Comparison of ENCODE assay signal across 15 cellular contexts in genomic region chr16:80985611-80986010, GRCh38.
"Had no signal": no experiment of that assay in that cellular context is flagged by ENCODE, and none has a peak within 500 bp of the region (broad histone marks: within the 10 kb centered on the region; RNA-seq: fewer than 3 reads in every experiment).

No MANE protein-coding gene starts in this region.

- H3K9me3 ChIP-seq: body of pancreas, tibial artery, vagina had no signal

- H3K9me3 Mint-ChIP-seq: activated naive CD4-positive, alpha-beta T cell treated with anti-CD3 and anti-CD28 coated beads, Interleukin-2, amount 50 U/mL, for 72 hours; neural progenitor cell had no signal

- H3K27me3 ChIP-seq: body of pancreas, neural progenitor cell, tibial artery, vagina had no signal

- ATAC-seq: activated naive CD4-positive, alpha-beta T cell treated with anti-CD3 and anti-CD28 coated beads, Interleukin-2, amount 50 U/mL, for 72 hours; body of pancreas had no signal

- H3K4me2 ChIP-seq: neural progenitor cell had no signal

- FAIRE-seq: colon had no signal

- H3K27ac ChIP-seq: body of pancreas, neural progenitor cell, tibial artery, vagina had no signal

- H3K4me3 ChIP-seq: body of pancreas, neural progenitor cell, tibial artery, vagina had no signal

- H3K4me1 ChIP-seq: tibial artery, vagina had no signal

- H3K9ac ChIP-seq: neural progenitor cell had no signal

- DNase-seq: activated CD4-positive, alpha-beta T cell treated with anti-CD3 and anti-CD28 coated beads, Interleukin-2, amount 50 U/mL, for 4 hours; activated CD4-positive, CD25-positive, alpha-beta regulatory T cell treated with anti-CD3 and anti-CD28 coated beads, Interleukin-2, amount 50 U/mL, for 72 hours; activated effector memory CD4-positive, alpha-beta T cell treated with Interleukin-2 at 50 U/mL for 16 hours; activated T-cell treated with anti-CD3 and anti-CD28 coated beads, Interleukin-2, amount 50 U/mL, for 1 hour; amniotic stem cell; body of pancreas; caudate nucleus; foreskin melanocyte; kidney glomerular epithelial cell; stimulated activated CD4-positive, alpha-beta T cell treated with anti-CD3 and anti-CD28 coated beads, Interleukin-1b, Interleukin-23, amount 100 ng/mL, for 48 hours; tibial artery had no signal

- H3K4me3 Mint-ChIP-seq: neural progenitor cell had no signal

- H3K36me3 ChIP-seq: tibial artery had no signal

- H3K36me3 Mint-ChIP-seq: activated naive CD4-positive, alpha-beta T cell treated with anti-CD3 and anti-CD28 coated beads, Interleukin-2, amount 50 U/mL, for 72 hours had no signal
